27 cellular contexts compared by ENCODE assay signal in the genomic region with DNA sequence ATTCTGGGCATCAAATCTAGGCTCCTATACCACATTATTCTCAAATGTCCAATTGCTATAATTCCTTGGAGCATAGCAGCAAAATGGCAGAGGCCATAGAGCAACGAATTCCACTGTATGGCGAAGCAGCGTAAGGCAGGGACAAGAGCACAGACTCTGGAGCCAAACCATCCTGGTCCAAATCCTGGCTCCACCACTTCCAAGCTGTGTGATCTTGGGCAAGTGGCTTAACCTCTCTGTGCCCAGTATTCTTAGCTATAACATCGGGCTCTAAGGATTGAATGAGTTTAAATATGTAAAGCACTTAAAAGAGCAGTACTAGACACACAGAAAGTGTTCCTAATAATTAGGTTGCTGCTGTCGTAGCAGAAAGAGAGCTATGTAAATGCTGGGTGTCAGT. TPM values are rescaled to one million over a fixed set of nuclear protein-coding genes. Genes with fewer than 3 reads are reported as not detected.
A peak's percentile ranks its signal among the peaks of the same experiment; 100 is the strongest.
DNase-seq lines count a peak whose midpoint lies in the region; ATAC-seq, FAIRE-seq and TF ChIP-seq lines count a peak whose summit lies in the region.
"Had no signal": no experiment of that assay in that cellular context is flagged by ENCODE, and none has a peak within 500 bp of the region (broad histone marks: within the 10 kb centered on the region; RNA-seq: fewer than 3 reads in every experiment).

No MANE protein-coding gene starts in this region.

- 95% methylated on average over 5 of the region's 5 CpGs for WGBS in HepG2 (ENCODE audit: low lambda C conversion rate)

- H3K4me3 ChIP-seq in right atrium auricular region (no peak overlapping the region), HepG2 (replicated peaks in 1 of 3; ENCODE audit: insufficient read depth in 1 of 3, low read depth in 2 of 3, low read length in 3 of 3) (peak overlapping the region in 1 of 3 experiments; percentile 13; a peak in 1 of 6 replicates), rectal smooth muscle tissue (ENCODE audit: low read length) (peak overlapping the region; percentile 25)
- no peak overlapping the region for H3K4me3 ChIP-seq in effector memory CD4-positive, alpha-beta T cell (ENCODE audit: insufficient read depth, low read depth, low read length, poor library complexity, severe bottlenecking)
- H3K4me3 ChIP-seq: BLaER1 treated with 17β-estradiol and CSF1 and Interleukin-3, amounts not matched to agents 10 nM and 100 nM had no signal

- DNase-seq in right atrium auricular region (ENCODE audit: low spot score) (no peak), left ventricle myocardium superior (no peak), HepG2 (ENCODE audit: low spot score) (no peak), RPMI8226 (no peak), GM19239 (ENCODE audit: insufficient read length, low spot score) (no peak), T-cell (no peak)
- DNase-seq in effector memory CD4-positive, alpha-beta T cell = no peak
- DNase-seq: ACHN; activated CD4-positive, alpha-beta T cell treated with anti-CD3 and anti-CD28 coated beads for 36 hours; activated naive CD8-positive, alpha-beta T cell treated with anti-CD3 and anti-CD28 coated beads for 36 hours; activated T-cell treated with anti-CD3 and anti-CD28 coated beads, Interleukin-2, amount 50 U/mL, for 72 hours; hippocampal formation; MV-4-11; naive thymus-derived CD4-positive, alpha-beta T cell; NCI-H1694; NCI-H2227 treated with DMSO at 0.1 percent for 48 hours; NCI-H748 treated with DMSO at 0.1 percent for 48 hours; OCI-M1; SHP77 treated with DMSO at 0.1 percent for 48 hours; stimulated activated CD4-positive, alpha-beta T cell treated with anti-CD3 and anti-CD28 coated beads, Interleukin-4, amount 100 ng/mL, for 24 hours had no signal

- H2AFZ ChIP-seq in HepG2 (ENCODE audit: low read length) = no peak overlapping the region

- H3K27me3 ChIP-seq in right atrium auricular region = no peaks in the 10 kb centered on the region
- no peaks in the 10 kb centered on the region for H3K27me3 ChIP-seq in HepG2 (ENCODE audit: control insufficient read depth in 1 of 2, insufficient read depth in 2 of 2, low read length in 2 of 2)
- H3K27me3 ChIP-seq in rectal smooth muscle tissue (ENCODE audit: control insufficient read depth, insufficient read depth, low read length) = no peaks in the 10 kb centered on the region
- H3K27me3 ChIP-seq in effector memory CD4-positive, alpha-beta T cell (replicated peaks; ENCODE audit: control insufficient read depth, insufficient read depth, low read length, poor library complexity, severe bottlenecking) = no peaks in the 10 kb centered on the region
- H3K27me3 ChIP-seq: BLaER1 treated with 17β-estradiol and CSF1 and Interleukin-3, amounts not matched to agents 10 nM and 100 nM had no signal

- TF ChIP-seq EP300 in HepG2 (IDR thresholded peaks at IDR 0.05; ENCODE audit: low read depth in 2 of 2, low read length in 2 of 2) = no peak
- no peak for TF ChIP-seq EP300 in HepG2 (CRISPR knock-in tag; IDR thresholded peaks at IDR 0.05; ENCODE audit: borderline replicate concordance)

- H3K36me3 ChIP-seq in right atrium auricular region (no peaks in the 10 kb centered on the region), HepG2 (replicated peaks in 1 of 2; ENCODE audit: control insufficient read depth in 1 of 2, insufficient read depth in 2 of 2, low read length in 2 of 2) (no peaks in the 10 kb centered on the region), rectal smooth muscle tissue (ENCODE audit: control insufficient read depth, insufficient read depth, low read length) (no peaks in the 10 kb centered on the region)
- no peaks in the 10 kb centered on the region for H3K36me3 ChIP-seq in effector memory CD4-positive, alpha-beta T cell (ENCODE audit: control insufficient read depth, insufficient read depth, low read length)
- H3K36me3 ChIP-seq: BLaER1 treated with 17β-estradiol and CSF1 and Interleukin-3, amounts not matched to agents 10 nM and 100 nM had no signal

- H3K9ac ChIP-seq in HepG2 (ENCODE audit: insufficient read depth, low read depth, low read length) (no peak overlapping the region), rectal smooth muscle tissue (ENCODE audit: low read length) (no peak overlapping the region)
- H3K9ac ChIP-seq: BLaER1 treated with 17β-estradiol and CSF1 and Interleukin-3, amounts not matched to agents 10 nM and 100 nM; parathyroid adenoma had no signal

- H3K9me3 Mint-ChIP-seq in T-cell = no peaks in the 10 kb centered on the region
- H3K9me3 Mint-ChIP-seq: activated naive CD8-positive, alpha-beta T cell treated with anti-CD3 and anti-CD28 coated beads for 36 hours; activated T-cell treated with anti-CD3 and anti-CD28 coated beads, Interleukin-2, amount 50 U/mL, for 72 hours; naive thymus-derived CD4-positive, alpha-beta T cell; stimulated activated naive CD8-positive, alpha-beta T cell treated with anti-CD3 and anti-CD28 coated beads, Interleukin-15, Interleukin-2, amounts not matched to agents 100 ng/mL and 50 ng/mL, for 24 hours had no signal

- H3K4me1 ChIP-seq in right atrium auricular region (peaks cover 0 to 40% of the 10 kb centered on the region in 2 donors), HepG2 (ENCODE audit: insufficient read depth, low read length) (peaks cover 80% of the 10 kb centered on the region), rectal smooth muscle tissue (ENCODE audit: control insufficient read depth, insufficient read depth, low read length) (peaks cover 21% of the 10 kb centered on the region)
- H3K4me1 ChIP-seq in effector memory CD4-positive, alpha-beta T cell (ENCODE audit: control insufficient read depth, insufficient read depth, low read length, poor library complexity, severe bottlenecking) = no peaks in the 10 kb centered on the region
- H3K4me1 ChIP-seq: BLaER1 treated with 17β-estradiol and CSF1 and Interleukin-3, amounts not matched to agents 10 nM and 100 nM had no signal

- in situ Hi-C loops in HepG2 (cut with HindIII; ENCODE audit: extremely low pct_ligation_motif_present, low pct_unique_long_range_greater_than_20kb) = no loop called here

- H3K9me3 ChIP-seq in right atrium auricular region = no peaks in the 10 kb centered on the region
- no peaks in the 10 kb centered on the region for H3K9me3 ChIP-seq in HepG2 (ENCODE audit: low read length)
- no peaks in the 10 kb centered on the region for H3K9me3 ChIP-seq in effector memory CD4-positive, alpha-beta T cell (ENCODE audit: control insufficient read depth, low read length)
- H3K9me3 ChIP-seq: BLaER1 treated with 17β-estradiol and CSF1 and Interleukin-3, amounts not matched to agents 10 nM and 100 nM had no signal

- ATAC-seq in left ventricle myocardium superior (no peak), HepG2 (no peak), T-cell (replicated peaks in 1 of 4) (no peak)
- ATAC-seq: activated CD4-positive, alpha-beta T cell treated with anti-CD3 and anti-CD28 coated beads for 36 hours; activated T-cell treated with anti-CD3 and anti-CD28 coated beads, Interleukin-2, amount 50 U/mL, for 72 hours; naive thymus-derived CD4-positive, alpha-beta T cell had no signal

- H3K79me2 ChIP-seq in HepG2 (ENCODE audit: insufficient read depth, low read length) = peaks cover 8% of the 10 kb centered on the region
- H3K79me2 ChIP-seq: parathyroid adenoma had no signal

- peaks cover 14 to 18% of the 10 kb centered on the region in 2 donors for H3K27me3 Mint-ChIP-seq in T-cell

- H4K20me1 ChIP-seq in HepG2 (ENCODE audit: insufficient read depth, low read length) = no peaks in the 10 kb centered on the region
- H4K20me1 ChIP-seq: BLaER1 treated with 17β-estradiol and CSF1 and Interleukin-3, amounts not matched to agents 10 nM and 100 nM had no signal

- intact Hi-C loops in left ventricle myocardium superior (cut with micrococcal nuclease) = no loop called here
- intact Hi-C loops in HepG2 (cut with micrococcal nuclease; ENCODE audit: unreplicated experiment) = loop anchor here (10.0 kb wide), 1 partner anchor 220 kb away; no protein-coding TSS in a partner anchor

- CTCF ChIA-PET in HepG2 (lab: Yijun Ruan, JAX; ENCODE audit: low intra/inter-chr PET ratio, low total read pairs) = no interaction called here
- CTCF ChIA-PET in T-cell (lab: Charles Lee) = no interaction called here

- no peaks in the 10 kb centered on the region for H3K4me1 Mint-ChIP-seq in T-cell
- H3K4me1 Mint-ChIP-seq: activated CD4-positive, alpha-beta T cell treated with anti-CD3 and anti-CD28 coated beads for 36 hours; activated naive CD8-positive, alpha-beta T cell treated with anti-CD3 and anti-CD28 coated beads for 36 hours; naive thymus-derived CD4-positive, alpha-beta T cell had no signal

- peak overlapping the region; percentile 63 to 80 for H3K27ac ChIP-seq in right atrium auricular region
- H3K27ac ChIP-seq in HepG2 (ENCODE audit: extremely low read length, insufficient read depth, low read length) = peak overlapping the region; percentile 62
- peak overlapping the region; percentile 91 for H3K27ac ChIP-seq in rectal smooth muscle tissue (ENCODE audit: low read depth, low read length)
- H3K27ac ChIP-seq in effector memory CD4-positive, alpha-beta T cell (ENCODE audit: insufficient read depth, low read length, poor library complexity, severe bottlenecking) = no peak overlapping the region
- H3K27ac ChIP-seq: BLaER1 treated with 17β-estradiol and CSF1 and Interleukin-3, amounts not matched to agents 10 nM and 100 nM; parathyroid adenoma had no signal

- TF ChIP-seq CTCF in right atrium auricular region (IDR thresholded peaks at IDR 0.05) = no peak
- no peak for TF ChIP-seq CTCF in HepG2 (CRISPR knock-in tag; IDR thresholded peaks at IDR 0.05)

- POLR2A ChIA-PET in HepG2 (lab: Yijun Ruan, JAX) (interaction anchor here (1.2 to 2.1 kb wide), 5 partner anchors 10 to 114 kb away, joined by 3 to 11 read pairs (median 4); no protein-coding TSS in a partner anchor), T-cell (lab: Charles Lee) (no interaction called here)

- H3K4me3 Mint-ChIP-seq in T-cell = no peak overlapping the region
- H3K4me3 Mint-ChIP-seq: activated CD4-positive, alpha-beta T cell treated with anti-CD3 and anti-CD28 coated beads for 36 hours; activated naive CD8-positive, alpha-beta T cell treated with anti-CD3 and anti-CD28 coated beads for 36 hours; activated T-cell treated with anti-CD3 and anti-CD28 coated beads, Interleukin-2, amount 50 U/mL, for 72 hours; naive thymus-derived CD4-positive, alpha-beta T cell; stimulated activated naive CD8-positive, alpha-beta T cell treated with anti-CD3 and anti-CD28 coated beads, Interleukin-15, Interleukin-2, amounts not matched to agents 100 ng/mL and 50 ng/mL, for 24 hours had no signal

- FAIRE-seq in HepG2 (lab: Jason Lieb, UNC) (no peak), GM19239 (lab: Jason Lieb, UNC) (no peak)
- FAIRE-seq: colon, keratinocyte, urothelium cell line had no signal

- no peak for TF ChIP-seq POLR2A in HepG2 (IDR thresholded peaks at IDR 0.05; ENCODE audit: insufficient read depth in 1 of 2, low read depth in 2 of 2, low read length in 2 of 2)

- H3K4me2 ChIP-seq in HepG2 (ENCODE audit: low read depth, low read length) = peak overlapping the region; percentile 69
- H3K4me2 ChIP-seq: BLaER1 treated with 17β-estradiol and CSF1 and Interleukin-3, amounts not matched to agents 10 nM and 100 nM had no signal

- H3K27ac Mint-ChIP-seq in T-cell = no peak overlapping the region
- H3K27ac Mint-ChIP-seq: activated CD4-positive, alpha-beta T cell treated with anti-CD3 and anti-CD28 coated beads for 36 hours; activated naive CD8-positive, alpha-beta T cell treated with anti-CD3 and anti-CD28 coated beads for 36 hours; activated T-cell treated with anti-CD3 and anti-CD28 coated beads, Interleukin-2, amount 50 U/mL, for 72 hours; naive thymus-derived CD4-positive, alpha-beta T cell; stimulated activated naive CD8-positive, alpha-beta T cell treated with anti-CD3 and anti-CD28 coated beads, Interleukin-15, Interleukin-2, amounts not matched to agents 100 ng/mL and 50 ng/mL, for 24 hours had no signal

- H3K36me3 Mint-ChIP-seq in T-cell = no peaks in the 10 kb centered on the region
- H3K36me3 Mint-ChIP-seq: activated naive CD8-positive, alpha-beta T cell treated with anti-CD3 and anti-CD28 coated beads for 36 hours; naive thymus-derived CD4-positive, alpha-beta T cell had no signal

- no TSS peak for BruUV-seq in HepG2 (replicated peaks; lab: Mats Ljungman, UMichigan)

- TF ChIP-seq RAD21 in HepG2 (CRISPR knock-in tag; IDR thresholded peaks at IDR 0.05) = no peak

RNA-seq across cellular contexts. Expression of a gene that starts 56.2 kb away (rescaled TPM):
- total RNA-seq in right atrium auricular region (100 to 1,000 TPM; 247 to 286 TPM), left ventricle myocardium superior (377 TPM), HepG2 (2016; rRNA removed; fragmentation: Illumina TruSeq; extraction: Trizol) (11.8 and 16.1 TPM in 2 replicates), T-cell (under 1 TPM in 3 of 5 donors, not detected in 2; 0.46 to 0.70 (median 0.60) TPM)
- total RNA-seq in HepG2 (2016; cell fraction: cytosol; rRNA removed; fragmentation: Illumina TruSeq; extraction: Trizol; ENCODE audit: low read depth) = 3.0 and 3.6 TPM in 2 replicates
- total RNA-seq in HepG2 (2016; cell fraction: insoluble cytoplasmic fraction; rRNA removed; fragmentation: Illumina TruSeq; extraction: Trizol) = 11.8 and 16.2 TPM in 2 replicates
- total RNA-seq in HepG2 (2016; cell fraction: membrane; rRNA removed; fragmentation: Illumina TruSeq; extraction: Trizol) = 8.9 and 10.3 TPM in 2 replicates
- 23.8 and 25.0 TPM in 2 replicates for total RNA-seq in HepG2 (2016; cell fraction: nucleus; rRNA removed; fragmentation: Illumina TruSeq; extraction: Trizol)
- polyA plus RNA-seq in HepG2 (2011; rRNA removed) = 15.3 and 16.0 TPM in 2 replicates
- polyA plus RNA-seq in HepG2 (2011; cell fraction: cytosol; rRNA removed) = 7.6 and 10.9 TPM in 2 replicates
- 37.7 and 43.0 TPM in 2 replicates for polyA plus RNA-seq in HepG2 (2011; cell fraction: nucleus; rRNA removed)
- polyA plus RNA-seq in HepG2 (2012) = 21.9 and 23.8 TPM in 2 replicates
- polyA plus RNA-seq in HepG2 (2016; cell fraction: cytosol; fragmentation: Illumina TruSeq; extraction: Trizol; ENCODE audit: low read depth) = 1.6 and 2.9 TPM in 2 replicates
- polyA plus RNA-seq in HepG2 (2016; cell fraction: insoluble cytoplasmic fraction; fragmentation: Illumina TruSeq; extraction: Trizol; ENCODE audit: low read depth) = 24.0 and 27.9 TPM in 2 replicates
- polyA plus RNA-seq in HepG2 (2016; cell fraction: membrane; fragmentation: Illumina TruSeq; extraction: Trizol; ENCODE audit: low read depth) = 6.4 and 8.1 TPM in 2 replicates
- 35.9 and 48.4 TPM in 2 replicates for polyA plus RNA-seq in HepG2 (2016; cell fraction: nucleus; fragmentation: Illumina TruSeq; extraction: Trizol; ENCODE audit: insufficient read depth, low read depth)
- polyA minus RNA-seq in HepG2 (2011; rRNA and poly(A)+ RNA removed; ENCODE audit: low replicate concordance) = 10.4 and 18.0 TPM in 2 replicates
- 9.7 and 13.0 TPM in 2 replicates for polyA minus RNA-seq in HepG2 (2011; cell fraction: cytosol; rRNA and poly(A)+ RNA removed)
- 30.6 and 33.9 TPM in 2 replicates for polyA minus RNA-seq in HepG2 (2011; cell fraction: nucleus; rRNA and poly(A)+ RNA removed)
- total RNA-seq: activated CD4-positive, alpha-beta T cell treated with anti-CD3 and anti-CD28 coated beads for 36 hours; activated naive CD8-positive, alpha-beta T cell treated with anti-CD3 and anti-CD28 coated beads for 36 hours had no signal
- polyA plus RNA-seq: naive thymus-derived CD4-positive, alpha-beta T cell had no signal

Comparison
In these comparisons a context has a peak if more than half of its experiments do, and no peak if none do; other contexts are left out.
1. RNA of a gene that starts 56.2 kb away (total RNA-seq): 377 TPM in left ventricle myocardium superior (single experiment) and 247 to 286 TPM in right atrium auricular region; 3.0 to 25.0 TPM in HepG2 and 0.46 to 0.70 TPM in T-cell; every median in the first group is over 4 times any median in the second.